In the genomic region with DNA sequence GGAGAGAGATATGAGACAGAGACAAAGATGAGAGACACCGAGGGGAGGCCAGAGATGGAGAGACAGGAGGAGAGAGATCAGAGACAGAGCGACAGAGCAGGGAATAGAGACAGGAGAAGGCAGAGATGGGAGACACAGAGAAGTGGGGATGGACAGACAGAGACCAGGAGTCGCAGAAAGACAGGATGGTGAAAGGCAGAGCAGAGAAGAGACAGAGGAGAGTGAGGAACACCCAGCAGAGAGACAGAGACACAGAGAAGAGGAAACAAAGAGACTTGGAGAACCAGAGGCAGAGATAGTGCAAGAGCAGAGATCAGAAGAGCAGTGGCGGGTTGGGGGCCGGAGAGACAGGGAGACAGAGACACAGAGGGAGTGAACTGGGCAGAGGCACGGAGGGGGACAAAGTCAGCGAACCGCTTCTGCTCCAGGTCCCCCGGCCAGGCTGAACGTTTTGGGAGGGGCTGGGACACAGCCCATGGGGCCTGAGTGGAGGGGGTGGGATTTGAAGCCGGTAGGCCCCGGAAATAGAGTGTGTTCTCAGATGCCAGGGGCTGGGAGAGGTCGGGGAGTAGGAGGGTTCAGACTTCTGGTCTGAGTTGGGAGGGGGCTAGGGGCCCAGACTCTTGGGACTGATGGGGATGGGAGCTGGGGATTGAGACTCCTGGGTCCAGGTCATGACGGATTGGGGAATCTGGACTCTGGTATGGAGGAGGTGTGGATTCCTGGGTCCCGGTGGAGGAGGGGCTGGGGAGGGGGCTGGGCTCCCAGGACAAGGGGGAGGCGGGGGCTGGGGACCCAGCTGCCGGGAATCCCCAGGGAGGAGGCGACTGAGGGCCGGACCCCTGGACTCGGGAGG, we compare ENCODE assay signal across 8 cellular contexts. TPM values are rescaled to one million over a fixed set of nuclear protein-coding genes. Genes with fewer than 3 reads are reported as not detected.
A peak's percentile ranks its signal among the peaks of the same experiment; 100 is the strongest.
DNase-seq lines count a peak whose midpoint lies in the region; ATAC-seq and TF ChIP-seq lines count a peak whose summit lies in the region.

No MANE protein-coding gene starts in this region.

- H3K4me3 ChIP-seq in SK-N-MC, result peak overlapping the region; percentile 94

- no peak for TF ChIP-seq CTCF in GM13976 (IDR thresholded peaks at IDR 0.05; ENCODE audit: borderline replicate concordance, control extremely low read depth, extremely low read depth, insufficient read depth, missing control alignments)

- DNase-seq in ACHN, result peak; percentile 35
- DNase-seq in GM13976 (ENCODE audit: low spot score), result peak; percentile 70
- DNase-seq in SK-N-MC (ENCODE audit: low read depth, low spot score), result no peak
- DNase-seq in naive thymus-derived CD8-positive, alpha-beta T cell, result peak in 2 of 10 donors; percentile 13 to 24
- DNase-seq in dedifferentiated amniotic fluid mesenchymal stem cell (ENCODE audit: extremely low spot score), result no peak
- DNase-seq in GF-D8 (lab: John Stamatoyannopoulos, UW), result no peak

- H3K27ac Mint-ChIP-seq in naive thymus-derived CD8-positive, alpha-beta T cell, result peak overlapping the region; percentile 88 to 96 (median 92)

- peak overlapping the region; percentile 82 to 95 (median 87) for H3K4me3 Mint-ChIP-seq in naive thymus-derived CD8-positive, alpha-beta T cell

- ATAC-seq in esophagus mucosa, result peak; percentile 7
- peak; percentile 53 to 54 for ATAC-seq in naive thymus-derived CD8-positive, alpha-beta T cell
- ATAC-seq in GM21737 (IDR thresholded peaks at IDR 0.05; ENCODE audit: unreplicated experiment), result no peak

- H3K27me3 Mint-ChIP-seq in naive thymus-derived CD8-positive, alpha-beta T cell, result no peaks in the 10 kb centered on the region

- peak overlapping the region; percentile 96 for H3K9ac ChIP-seq in SK-N-MC (ENCODE audit: insufficient read length)

- peaks cover 0 to 8% (median 0%) of the 10 kb centered on the region in 9 donors for H3K9me3 Mint-ChIP-seq in naive thymus-derived CD8-positive, alpha-beta T cell

- peaks cover 3 to 16% (median 12%) of the 10 kb centered on the region in 3 donors for H3K36me3 Mint-ChIP-seq in naive thymus-derived CD8-positive, alpha-beta T cell

- H3K27ac ChIP-seq in SK-N-MC, result peak overlapping the region; percentile 84; the same call in 1 of the 2 replicates

- peaks cover 15% of the 10 kb centered on the region; the same call in 1 of the 2 replicates for H3K36me3 ChIP-seq in SK-N-MC (ENCODE audit: insufficient read depth, low read length)

- H3K4me1 Mint-ChIP-seq in naive thymus-derived CD8-positive, alpha-beta T cell, result peaks cover 13 to 25% (median 23%) of the 10 kb centered on the region in 4 donors

- in situ Hi-C loops in ACHN (cut with HindIII; ENCODE audit: low pct_ligation_motif_present, low pct_unique_long_range_greater_than_20kb, low sequenced_read_pairs), result no loop called here
- in situ Hi-C loops in GM13976 (cut with MboI; ENCODE audit: low sequenced_read_pairs, unreplicated experiment), result no loop called here

- H3K9me3 ChIP-seq in SK-N-MC (ENCODE audit: low read depth, low read length), result no peaks in the 10 kb centered on the region

- POLR2A ChIA-PET in naive thymus-derived CD8-positive, alpha-beta T cell (lab: Charles Lee), result interaction anchor here (0.8 to 2.4 kb wide), 7 partner anchors 13 to 57 kb away, joined by 3 to 24 read pairs (median 3); a partner anchor contains a TSS

RNA-seq across cellular contexts. Expression of a gene that starts 0.7 kb away (rescaled TPM):
- 3.4 TPM for total RNA-seq in esophagus mucosa
- 10 to 100 TPM in 1 of 2 experiments, 1 to 10 TPM in 1; 9.8 to 10.2 TPM for total RNA-seq in naive thymus-derived CD8-positive, alpha-beta T cell
- under 1 TPM; 0.16 to 0.39 (median 0.20) TPM for polyA plus RNA-seq in naive thymus-derived CD8-positive, alpha-beta T cell

RNA-seq across cellular contexts. Expression of a gene that starts 19.3 kb away (rescaled TPM):
- total RNA-seq in esophagus mucosa, result 7.1 TPM
- 10 to 100 TPM; 19.0 to 22.0 TPM for total RNA-seq in naive thymus-derived CD8-positive, alpha-beta T cell
- 1 to 10 TPM; 2.8 to 5.4 (median 3.4) TPM for polyA plus RNA-seq in naive thymus-derived CD8-positive, alpha-beta T cell

RNA-seq across cellular contexts. Expression of a gene that starts 20.1 kb away (rescaled TPM):
- 20.1 TPM for total RNA-seq in esophagus mucosa
- 10 to 100 TPM; 19.1 to 20.7 TPM for total RNA-seq in naive thymus-derived CD8-positive, alpha-beta T cell
- 10 to 100 TPM; 21.5 to 31.6 (median 23.6) TPM for polyA plus RNA-seq in naive thymus-derived CD8-positive, alpha-beta T cell

RNA-seq across cellular contexts. Expression of a gene that starts 25.5 kb away (rescaled TPM):
- 5.3 TPM for total RNA-seq in esophagus mucosa
- total RNA-seq in naive thymus-derived CD8-positive, alpha-beta T cell, result 10 to 100 TPM; 21.6 to 24.4 TPM
- polyA plus RNA-seq in naive thymus-derived CD8-positive, alpha-beta T cell, result under 1 TPM in 2 of 3 donors, not detected in 1; 0.22 to 0.33 TPM

RNA-seq across cellular contexts. Expression of a gene that starts 34.7 kb away (rescaled TPM):
- 0.80 TPM for total RNA-seq in esophagus mucosa
- total RNA-seq in naive thymus-derived CD8-positive, alpha-beta T cell, result not detected
- not detected for polyA plus RNA-seq in naive thymus-derived CD8-positive, alpha-beta T cell

Comparison
In these comparisons a context has a peak if more than half of its experiments do, and no peak if none do; other contexts are left out.
1. DNase-seq: peak in ACHN (single experiment) and GM13976 (single experiment); none in SK-N-MC (single experiment), dedifferentiated amniotic fluid mesenchymal stem cell (single experiment) and GF-D8 (single experiment).